18 cellular contexts compared by ENCODE assay signal in the genomic region with DNA sequence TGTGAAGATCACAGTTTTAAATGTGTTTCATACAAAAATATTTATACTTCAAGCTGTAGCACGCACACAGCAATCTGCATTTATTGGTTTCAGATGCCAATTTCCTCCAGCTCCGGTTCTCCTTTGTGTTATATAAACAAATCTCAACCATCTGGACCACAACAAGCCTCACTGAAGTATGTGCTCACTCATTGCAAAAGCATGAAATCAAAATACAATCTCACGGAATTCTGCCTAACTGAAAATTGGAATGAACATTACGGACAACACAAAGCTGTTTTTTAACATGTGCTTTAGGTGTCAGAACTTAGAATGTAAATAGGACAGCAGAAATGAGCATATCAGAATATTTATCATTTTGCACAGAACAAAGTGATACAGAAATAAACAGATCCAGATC. TPM values are rescaled to one million over a fixed set of nuclear protein-coding genes. Genes with fewer than 3 reads are reported as not detected.
DNase-seq lines count a peak whose midpoint lies in the region; TF ChIP-seq lines count a peak whose summit lies in the region.
"Had no signal": no experiment of that assay in that cellular context is flagged by ENCODE, and none has a peak within 500 bp of the region (broad histone marks: within the 10 kb centered on the region; RNA-seq: fewer than 3 reads in every experiment).

No MANE protein-coding gene starts in this region.

- H3K4me1 ChIP-seq in adipocyte (ENCODE audit: control insufficient read depth, insufficient read depth, low read length), result peaks cover 17% of the 10 kb centered on the region
- peaks cover 0 to 72% (median 37%) of the 10 kb centered on the region in 4 donors for H3K4me1 ChIP-seq in tibial artery
- H3K4me1 ChIP-seq: testis had no signal

- H3K27ac ChIP-seq in tibial artery, result peak overlapping the region; percentile 59
- H3K27ac ChIP-seq: 22Rv1, left lung, SK-N-MC, testis, WERI-Rb-1 had no signal

- peak overlapping the region; percentile 29 for H3K9ac ChIP-seq in adipocyte (ENCODE audit: low read length)

- peak; percentile 17 for DNase-seq in DMS 273 (lab: John Stamatoyannopoulos, UW; ENCODE audit: unreplicated experiment)
- DNase-seq in DMS 273 treated with DMSO at 0.1 percent for 48 hours (lab: John Stamatoyannopoulos, UW), result no peak
- peak; percentile 96 for DNase-seq in adipocyte (ENCODE audit: low read depth)
- peak; percentile 90 for DNase-seq in fibroblast of the aortic adventitia (ENCODE audit: low read depth)
- no peak for DNase-seq in tibial artery
- no peak for DNase-seq in NOMO-1 treated with dmso at 0.1 percent for 144 hours (lab: John Stamatoyannopoulos, UW; ENCODE audit: unreplicated experiment)
- no peak for DNase-seq in GM10266 (ENCODE audit: extremely low spot score)
- DNase-seq in NCI-H510A (lab: John Stamatoyannopoulos, UW), result no peak
- DNase-seq: activated CD8-positive, alpha-beta memory T cell treated with anti-CD3 and anti-CD28 coated beads, Interleukin-2, amount 50 U/mL, for 48 hours; activated naive CD8-positive, alpha-beta T cell treated with anti-CD3 and anti-CD28 coated beads for 36 hours; effector CD8-positive, alpha-beta T cell; head of caudate nucleus; left lung; testis; WERI-Rb-1 had no signal

- no peak for TF ChIP-seq CTCF in fibroblast of the aortic adventitia (IDR thresholded peaks at IDR 0.05; ENCODE audit: insufficient read depth, low read length)
- TF ChIP-seq CTCF in tibial artery (IDR thresholded peaks at IDR 0.05), result no peak
- TF ChIP-seq CTCF in GM10266 (IDR thresholded peaks at IDR 0.05; ENCODE audit: control insufficient read depth, insufficient read depth, low read depth, missing control alignments), result no peak

- H3K27me3 ChIP-seq in adipocyte (replicated peaks; ENCODE audit: control insufficient read depth, insufficient read depth, low read length), result no peaks in the 10 kb centered on the region
- no peaks in the 10 kb centered on the region for H3K27me3 ChIP-seq in tibial artery
- H3K27me3 ChIP-seq: left lung, testis had no signal

- intact Hi-C loops in tibial artery (cut with DNase I; ENCODE audit: low total_unique reads), result no loop called here

- H3K4me3 ChIP-seq in adipocyte (ENCODE audit: low read length) (peak overlapping the region; percentile 37), fibroblast of the aortic adventitia (ENCODE audit: low read depth, low read length) (no peak overlapping the region), tibial artery (no peak overlapping the region)
- H3K4me3 ChIP-seq: left lung, SK-N-MC, skin epidermis, testis had no signal

- H3K9me3 ChIP-seq in adipocyte (ENCODE audit: control insufficient read depth, low read length) (peaks cover 11% of the 10 kb centered on the region), tibial artery (no peaks in the 10 kb centered on the region)
- H3K9me3 ChIP-seq: left lung, testis had no signal

- H3K36me3 ChIP-seq in adipocyte (ENCODE audit: control insufficient read depth, insufficient read depth, low read length, severe bottlenecking), result no peaks in the 10 kb centered on the region
- H3K36me3 ChIP-seq in tibial artery, result peaks cover 0 to 3% (median 0%) of the 10 kb centered on the region in 3 donors
- H3K36me3 ChIP-seq: left lung, WERI-Rb-1 had no signal

RNA-seq across cellular contexts. Expression of gene RCAN2, which starts 38.0 kb away (rescaled TPM):
- 8.0 and 14.9 TPM in 2 replicates for total RNA-seq in fibroblast of the aortic adventitia (ENCODE audit: low replicate concordance)
- total RNA-seq: activated naive CD8-positive, alpha-beta T cell treated with anti-CD3 and anti-CD28 coated beads for 36 hours had no signal

Comparison
In these comparisons a context has a peak if more than half of its experiments do, and no peak if none do; other contexts are left out.
1. DNase-seq: peak in DMS 273 (single experiment), adipocyte (single experiment) and fibroblast of the aortic adventitia (single experiment); none in DMS 273 treated with DMSO at 0.1 percent for 48 hours (single experiment), tibial artery (0 of 2), NOMO-1 treated with dmso at 0.1 percent for 144 hours (single experiment), GM10266 (single experiment) and NCI-H510A (single experiment).